ENCODE assay signal across 12 cellular contexts in genomic region chr20:41167481-41168253, GRCh38. TPM values are rescaled to one million over a fixed set of nuclear protein-coding genes. Genes with fewer than 3 reads are reported as not detected.
DNase-seq lines count a peak whose midpoint lies in the region; ATAC-seq and TF ChIP-seq lines count a peak whose summit lies in the region.
"Had no signal": no experiment of that assay in that cellular context is flagged by ENCODE, and none has a peak within 500 bp of the region (broad histone marks: within the 10 kb centered on the region; RNA-seq: fewer than 3 reads in every experiment).

No MANE protein-coding gene starts in this region.

- no peak for TF ChIP-seq POLR2A in NB4 (IDR thresholded peaks at IDR 0.05; ENCODE audit: extremely low read depth, insufficient read length)

- H3K4me3 ChIP-seq in NB4 (ENCODE audit: low read depth, low read length): no peak overlapping the region
- H3K4me3 ChIP-seq in effector memory CD4-positive, alpha-beta T cell (ENCODE audit: insufficient read depth, low read depth, low read length, poor library complexity, severe bottlenecking): no peak overlapping the region
- H3K4me3 ChIP-seq: K562 had no signal

- no peaks in the 10 kb centered on the region for H3K27me3 ChIP-seq in effector memory CD4-positive, alpha-beta T cell (replicated peaks; ENCODE audit: control insufficient read depth, insufficient read depth, low read length, poor library complexity, severe bottlenecking)

- H3K36me3 ChIP-seq in effector memory CD4-positive, alpha-beta T cell (ENCODE audit: control insufficient read depth, insufficient read depth, low read length): peaks cover 99% of the 10 kb centered on the region

- H3K27me3 Mint-ChIP-seq in CD14-positive monocyte (ENCODE audit: low read depth in 3 of 3): peaks cover 39 to 63% (median 41%) of the 10 kb centered on the region in 3 donors

- H3K9me3 ChIP-seq in effector memory CD4-positive, alpha-beta T cell (ENCODE audit: control insufficient read depth, low read length): no peaks in the 10 kb centered on the region

- DNase-seq in CD14-positive monocyte (ENCODE audit: low spot score) (peak; percentile 22), NB4 (ENCODE audit: low read depth) (peak; percentile 89), DMS 273 (lab: John Stamatoyannopoulos, UW; ENCODE audit: unreplicated experiment) (no peak), hepatic stellate cell (ENCODE audit: low spot score) (no peak), ACHN (no peak)
- no peak for DNase-seq in effector memory CD4-positive, alpha-beta T cell
- DNase-seq in stimulated activated CD4-positive, alpha-beta T cell treated with anti-CD3 and anti-CD28 coated beads, Interleukin-4, amount 100 ng/mL, for 24 hours: no peak
- DNase-seq: erythroblast, islet precursor cell, NCI-H69 had no signal

- H3K4me3 Mint-ChIP-seq in CD14-positive monocyte: no peak overlapping the region

- H3K36me3 Mint-ChIP-seq in CD14-positive monocyte: peaks cover 8 to 26% of the 10 kb centered on the region in 2 donors

- peak; percentile 72 for ATAC-seq in GM18907 (IDR thresholded peaks at IDR 0.05; ENCODE audit: unreplicated experiment)
- ATAC-seq: K562 had no signal

- H3K27ac ChIP-seq in effector memory CD4-positive, alpha-beta T cell (ENCODE audit: insufficient read depth, low read length, poor library complexity, severe bottlenecking): peak overlapping the region; percentile 46

- intact Hi-C loops in CD14-positive monocyte (cut with micrococcal nuclease): no loop called here

- TF ChIP-seq CTCF in CD14-positive monocyte (IDR thresholded peaks at IDR 0.05) (no peak), NB4 (IDR thresholded peaks at IDR 0.05; ENCODE audit: low read depth, low read length) (no peak)

- no peaks in the 10 kb centered on the region for H3K4me1 ChIP-seq in effector memory CD4-positive, alpha-beta T cell (ENCODE audit: control insufficient read depth, insufficient read depth, low read length, poor library complexity, severe bottlenecking)

- H3K27ac Mint-ChIP-seq in CD14-positive monocyte: no peak overlapping the region

- H3K9me3 Mint-ChIP-seq in CD14-positive monocyte: peaks cover 0 to 2% (median 0%) of the 10 kb centered on the region in 7 donors

- no peaks in the 10 kb centered on the region for H3K4me1 Mint-ChIP-seq in CD14-positive monocyte

- in situ Hi-C loops in ACHN (cut with HindIII; ENCODE audit: low pct_ligation_motif_present, low pct_unique_long_range_greater_than_20kb, low sequenced_read_pairs): no loop called here

RNA-seq across cellular contexts. Expression of gene PLCG1, which starts 30.3 kb away (rescaled TPM):
- polyA plus RNA-seq in CD14-positive monocyte: 1 to 10 TPM in 1 of 2 donors, under 1 TPM in 1; 0.33 to 1.0 TPM

Comparison
In these comparisons a context has a peak if more than half of its experiments do, and no peak if none do; other contexts are left out.
1. DNase-seq: peak in CD14-positive monocyte (single experiment) and NB4 (single experiment); none in effector memory CD4-positive, alpha-beta T cell (0 of 3), DMS 273 (single experiment), hepatic stellate cell (single experiment), ACHN (single experiment) and stimulated activated CD4-positive, alpha-beta T cell treated with anti-CD3 and anti-CD28 coated beads, Interleukin-4, amount 100 ng/mL, for 24 hours (single experiment).